ENCODE assay signal across 10 cellular contexts in genomic region chr1:89069955-89070354, GRCh38. TPM values are rescaled to one million over a fixed set of nuclear protein-coding genes. Genes with fewer than 3 reads are reported as not detected.
DNase-seq lines count a peak whose midpoint lies in the region; ATAC-seq, FAIRE-seq and TF ChIP-seq lines count a peak whose summit lies in the region.
"Had no signal": no experiment of that assay in that cellular context is flagged by ENCODE, and none has a peak within 500 bp of the region (broad histone marks: within the 10 kb centered on the region; RNA-seq: fewer than 3 reads in every experiment).

No MANE protein-coding gene starts in this region.

- H3K9me2 ChIP-seq in Karpas-422 (replicated peaks; ENCODE audit: insufficient read depth, low read length): no peaks in the 10 kb centered on the region

- H3K36me3 ChIP-seq in BJ (ENCODE audit: control insufficient read depth, insufficient read depth, low read length) (no peaks in the 10 kb centered on the region), Karpas-422 (ENCODE audit: insufficient read depth, low read length) (no peaks in the 10 kb centered on the region), neutrophil (no peaks in the 10 kb centered on the region)
- H3K36me3 ChIP-seq: WERI-Rb-1 had no signal

- H3K27ac ChIP-seq in Karpas-422 (ENCODE audit: low read length): no peak overlapping the region
- peak overlapping the region; percentile 11 for H3K27ac ChIP-seq in neutrophil
- H3K27ac ChIP-seq: WERI-Rb-1 had no signal

- DNase-seq in BJ (ENCODE audit: low read depth) (no peak), Karpas-422 (no peak), GM13976 (ENCODE audit: low spot score) (no peak)
- DNase-seq: mesendoderm, WERI-Rb-1 had no signal

- peak; percentile 69 for FAIRE-seq in colon (lab: Jason Lieb, UNC)

- H2AFZ ChIP-seq in Karpas-422 (ENCODE audit: low read length): no peak overlapping the region

- H3K9ac ChIP-seq in Karpas-422 (ENCODE audit: low read length): no peak overlapping the region

- peaks cover 5% of the 10 kb centered on the region; the same call in 1 of the 2 replicates for H3K4me1 ChIP-seq in Karpas-422 (ENCODE audit: low read length)
- H3K4me1 ChIP-seq in neutrophil (ENCODE audit: control insufficient read depth in 1 of 2, insufficient read depth in 1 of 2, low read depth in 1 of 2, low read length in 1 of 2): peaks cover 0 to 18% of the 10 kb centered on the region in 2 experiments

- no peaks in the 10 kb centered on the region; the same call in 1 of the 2 replicates for H3K27me3 ChIP-seq in BJ (ENCODE audit: control insufficient read depth, insufficient read depth, low read length)
- H3K27me3 ChIP-seq in Karpas-422 (ENCODE audit: low read length): no peaks in the 10 kb centered on the region
- H3K27me3 ChIP-seq in neutrophil: no peaks in the 10 kb centered on the region

- H3K9me3 ChIP-seq in Karpas-422 (ENCODE audit: low read length) (no peaks in the 10 kb centered on the region), neutrophil (no peaks in the 10 kb centered on the region)

- no peak for ATAC-seq in HG03139 (IDR thresholded peaks at IDR 0.05; ENCODE audit: unreplicated experiment)
- ATAC-seq in HG02623 (IDR thresholded peaks at IDR 0.05; ENCODE audit: unreplicated experiment): no peak
- no peak for ATAC-seq in GM19035 (IDR thresholded peaks at IDR 0.05; ENCODE audit: unreplicated experiment)

- H3K79me2 ChIP-seq in Karpas-422 (ENCODE audit: low read length): no peaks in the 10 kb centered on the region

- H3K4me3 ChIP-seq in BJ (ENCODE audit: low read depth, low read length) (0 out of 2 replicates have a peak overlapping the region, but pooled peaks have one; percentile 0), Karpas-422 (ENCODE audit: low read length) (no peak overlapping the region), neutrophil (ENCODE audit: low read depth in 1 of 2, low read length in 1 of 2) (peak overlapping the region in 1 of 2 experiments; percentile 51)

- POLR2A ChIA-PET in BJ (lab: Charles Lee): interaction anchor here (0.6 kb wide), 1 partner anchor 48 kb away, joined by 3 read pairs; no protein-coding TSS in a partner anchor

- no peak for TF ChIP-seq CTCF in BJ (IDR thresholded peaks at IDR 0.05; ENCODE audit: insufficient read depth, low read depth, low read length)
- no peak for TF ChIP-seq CTCF in neutrophil (IDR thresholded peaks at IDR 0.05)
- no peak for TF ChIP-seq CTCF in GM13976 (IDR thresholded peaks at IDR 0.05; ENCODE audit: borderline replicate concordance, control extremely low read depth, extremely low read depth, insufficient read depth, missing control alignments)

- in situ Hi-C loops in GM13976 (cut with MboI; ENCODE audit: low sequenced_read_pairs, unreplicated experiment): no loop called here

- CTCF ChIA-PET in BJ (lab: Yijun Ruan, JAX): no interaction called here

- H3K4me2 ChIP-seq in Karpas-422 (ENCODE audit: low read depth, low read length, poor library complexity, severe bottlenecking): peak overlapping the region; percentile 11

- H4K20me1 ChIP-seq in Karpas-422 (ENCODE audit: insufficient read depth, low read depth, low read length): no peaks in the 10 kb centered on the region

RNA-seq across cellular contexts. Expression of gene GBP1, which starts 4.9 kb away (rescaled TPM):
- 55.3 and 60.1 TPM in 2 replicates for polyA plus RNA-seq in BJ (2011; rRNA removed)
- polyA minus RNA-seq in BJ (2011; rRNA and poly(A)+ RNA removed): 38.5 and 51.8 TPM in 2 replicates
- 0.29 and 0.34 TPM in 2 replicates for total RNA-seq in Karpas-422 (2014; rRNA removed; shearing (Covaris generic); ENCODE audit: low replicate concordance)

RNA-seq across cellular contexts. Expression of gene GBP3, which starts 47.3 kb away (rescaled TPM):
- 55.4 and 81.0 TPM in 2 replicates for polyA plus RNA-seq in BJ (2011; rRNA removed)
- 35.9 and 53.1 TPM in 2 replicates for polyA minus RNA-seq in BJ (2011; rRNA and poly(A)+ RNA removed)
- total RNA-seq in Karpas-422 (2014; rRNA removed; shearing (Covaris generic); ENCODE audit: low replicate concordance): 2.7 and 3.2 TPM in 2 replicates

RNA-seq across cellular contexts. Expression of gene GBP2, which starts 56.0 kb away (rescaled TPM):
- polyA plus RNA-seq in BJ (2011; rRNA removed): 7.5 and 7.8 TPM in 2 replicates
- polyA minus RNA-seq in BJ (2011; rRNA and poly(A)+ RNA removed): 3.4 and 4.6 TPM in 2 replicates
- total RNA-seq in Karpas-422 (2014; rRNA removed; shearing (Covaris generic); ENCODE audit: low replicate concordance): not detected in 2 replicates
